1 cellular context compared by ENCODE assay signal in genomic region chr1:155324041-155324716, GRCh38.
TF ChIP-seq lines count a peak whose summit lies in the region.

No MANE protein-coding gene starts in this region.

TF ChIP-seq in HCT116, 20 proteins besides CTCF, POLR2A, EP300 and RAD21 (continued from another document):
- TF ChIP-seq ZBTB33 (IDR thresholded peaks at IDR 0.05; ENCODE audit: extremely low read depth, insufficient replicate concordance, low read length) (peak; percentile 71), POLR2AphosphoS5 (IDR thresholded peaks at IDR 0.05; ENCODE audit: low read depth, low read length) (peak; percentile 80), ZFX (IDR thresholded peaks at IDR 0.05) (peak; percentile 48; the same call in 1 of the 2 replicates), JUND (IDR thresholded peaks at IDR 0.05) (no peak)
